20 cellular contexts compared by ENCODE assay signal in genomic region chr4:55337944-55338343, GRCh38.
"Had no signal": no experiment of that assay in that cellular context is flagged by ENCODE, and none has a peak within 500 bp of the region (broad histone marks: within the 10 kb centered on the region; RNA-seq: fewer than 3 reads in every experiment).

No MANE protein-coding gene starts in this region.

- H3K27ac Mint-ChIP-seq: activated CD4-positive, alpha-beta memory T cell treated with anti-CD3 and anti-CD28 coated beads for 36 hours; activated naive CD4-positive, alpha-beta T cell treated with anti-CD3 and anti-CD28 coated beads, Interleukin-2, amount 10 ng/mL, durations not matched to agents 7 days and 5 days had no signal

- H3K36me3 Mint-ChIP-seq: activated CD4-positive, alpha-beta memory T cell treated with anti-CD3 and anti-CD28 coated beads for 36 hours; activated naive CD4-positive, alpha-beta T cell treated with anti-CD3 and anti-CD28 coated beads, Interleukin-2, amount 10 ng/mL, durations not matched to agents 7 days and 5 days had no signal

- H3K9me3 Mint-ChIP-seq: activated CD4-positive, alpha-beta memory T cell treated with anti-CD3 and anti-CD28 coated beads for 36 hours; activated naive CD4-positive, alpha-beta T cell treated with anti-CD3 and anti-CD28 coated beads, Interleukin-2, amount 10 ng/mL, durations not matched to agents 7 days and 5 days had no signal

- H3K27me3 Mint-ChIP-seq: activated CD4-positive, alpha-beta memory T cell treated with anti-CD3 and anti-CD28 coated beads for 36 hours had no signal

- H3K4me3 Mint-ChIP-seq: activated CD4-positive, alpha-beta memory T cell treated with anti-CD3 and anti-CD28 coated beads for 36 hours; activated naive CD4-positive, alpha-beta T cell treated with anti-CD3 and anti-CD28 coated beads, Interleukin-2, amount 10 ng/mL, durations not matched to agents 7 days and 5 days had no signal

- ATAC-seq: body of pancreas had no signal

- DNase-seq: activated CD4-positive, alpha-beta memory T cell treated with anti-CD3 and anti-CD28 coated beads for 36 hours; activated CD4-positive, alpha-beta T cell treated with anti-CD3 and anti-CD28 coated beads for 48 hours; activated gamma-delta T cell; activated naive CD4-positive, alpha-beta T cell treated with anti-CD3 and anti-CD28 coated beads, Interleukin-2, amount 10 ng/mL, durations not matched to agents 7 days and 5 days; amniotic stem cell; body of pancreas; central memory CD4-positive, alpha-beta T cell; Karpas-422; NCI-H1105 treated with DMSO at 0.1 percent for 48 hours; NCI-H1436 treated with DMSO at 0.1 percent for 48 hours; NCI-H187 treated with DMSO at 0.1 percent for 48 hours; NCI-H2081 treated with DMSO at 0.1 percent for 48 hours; NCI-H446; NCI-H524; NCI-H774; Right ventricle myocardium superior; SJCRH30; SK-N-SH; T-helper 1 cell; WERI-Rb-1 had no signal
